14 cellular contexts compared by ENCODE assay signal in genomic region chr3:100263583-100263982, GRCh38. TPM values are rescaled to one million over a fixed set of nuclear protein-coding genes. Genes with fewer than 3 reads are reported as not detected.
DNase-seq lines count a peak whose midpoint lies in the region; ATAC-seq, FAIRE-seq and TF ChIP-seq lines count a peak whose summit lies in the region.
"Had no signal": no experiment of that assay in that cellular context is flagged by ENCODE, and none has a peak within 500 bp of the region (broad histone marks: within the 10 kb centered on the region; RNA-seq: fewer than 3 reads in every experiment).

No MANE protein-coding gene starts in this region.

- H3K4me1 Mint-ChIP-seq in CD4-positive, alpha-beta T cell (ENCODE audit: low read depth): peaks cover 60% of the 10 kb centered on the region
- peaks cover 39 to 63% (median 58%) of the 10 kb centered on the region in 4 donors for H3K4me1 Mint-ChIP-seq in naive thymus-derived CD8-positive, alpha-beta T cell
- peaks cover 44% of the 10 kb centered on the region for H3K4me1 Mint-ChIP-seq in stimulated activated memory B cell treated with anti-CD40 and anti-IgM and Interleukin-4, amounts not matched to agents 10 μg/mL and 1 μg/mL and 100 μg/mL, for 72 hours

- H3K4me1 ChIP-seq in HUES6 (ENCODE audit: control insufficient read depth, insufficient read depth, low read length): peaks cover 41% of the 10 kb centered on the region
- H3K4me1 ChIP-seq in GM12878 (ENCODE audit: control insufficient read depth, insufficient read depth, low read length): no peaks in the 10 kb centered on the region
- H3K4me1 ChIP-seq in prostate gland (replicated peaks): peaks cover 6% of the 10 kb centered on the region

- no peak for FAIRE-seq in GM12878 (lab: Jason Lieb, UNC)

- TF ChIP-seq POLR2A in GM12878 (IDR thresholded peaks at IDR 0.05; ENCODE audit: low read depth, low read length) (no peak), prostate gland (IDR thresholded peaks at IDR 0.05) (no peak)

- H3K36me3 ChIP-seq in HUES6 (ENCODE audit: control insufficient read depth, insufficient read depth, low read length) (no peaks in the 10 kb centered on the region), GM12878 (ENCODE audit: control insufficient read depth in 2 of 2, insufficient read depth in 2 of 2, low read length in 1 of 2) (no peaks in the 10 kb centered on the region), prostate gland (no peaks in the 10 kb centered on the region)

- TF ChIP-seq CTCF in CD4-positive, alpha-beta T cell (IDR thresholded peaks at IDR 0.05): no peak
- TF ChIP-seq CTCF in GM12878 (IDR thresholded peaks at IDR 0.05 in 2 of 3, conservative IDR thresholded peaks at IDR 0.05 in 1 of 3; ENCODE audit: control insufficient read depth in 2 of 3, extremely low read depth in 1 of 3, insufficient read depth in 1 of 3, low read depth in 3 of 3, low read length in 3 of 3) (no peak), prostate gland (IDR thresholded peaks at IDR 0.05) (no peak)

- H3K4me2 ChIP-seq in GM12878 (ENCODE audit: control insufficient read depth, insufficient read depth): peak overlapping the region; percentile 63; the same call in 1 of the 2 replicates

- WGBS in GM12878 (ENCODE audit: insufficient coverage, insufficient replicate concordance, low lambda C conversion rate, missing lambda C conversion rate): 100% methylated on average over 2 of the region's 2 CpGs
- 55% methylated on average over 2 of the region's 2 CpGs for WGBS in prostate gland

- no peak for ATAC-seq in CD4-positive, alpha-beta T cell (ENCODE audit: poor library complexity)
- ATAC-seq in GM12878 (no peak), GM19324 (IDR thresholded peaks at IDR 0.05; ENCODE audit: low FRiP score, unreplicated experiment) (no peak)
- no peak for ATAC-seq in naive thymus-derived CD8-positive, alpha-beta T cell
- no peak for ATAC-seq in stimulated activated memory B cell treated with anti-CD40 and anti-IgM and Interleukin-4, amounts not matched to agents 10 μg/mL and 1 μg/mL and 100 μg/mL, for 72 hours

- intact Hi-C loops in CD4-positive, alpha-beta T cell (cut with DNase I, micrococcal nuclease): loop anchor here (2.0 to 10.0 kb wide), 6 partner anchors 74 to 1741 kb away; partner anchors contain the start of genes CLDND1 (in 1 of the 2), CMSS1 (in 1 of the 2), DCBLD2 (in 1 of the 2) and LNP1 (in 1 of the 2)
- intact Hi-C loops in GM12878 (cut with micrococcal nuclease; ENCODE audit: unreplicated experiment): no loop called here
- intact Hi-C loops in prostate gland (cut with DNase I): no loop called here

- H4K20me1 ChIP-seq in GM12878 (ENCODE audit: control insufficient read depth, insufficient read depth): no peaks in the 10 kb centered on the region

- H3K9me3 ChIP-seq in CD4-positive, alpha-beta T cell (ENCODE audit: control insufficient read depth, low read length): no peaks in the 10 kb centered on the region
- H3K9me3 ChIP-seq in HUES6 (ENCODE audit: control insufficient read depth, insufficient read depth, low read depth, low read length) (no peaks in the 10 kb centered on the region), GM12878 (replicated peaks; ENCODE audit: control insufficient read depth, insufficient read depth, low read length) (no peaks in the 10 kb centered on the region), prostate gland (no peaks in the 10 kb centered on the region)

- peaks cover 40% of the 10 kb centered on the region for H3K79me2 ChIP-seq in GM12878 (ENCODE audit: control insufficient read depth, insufficient read depth, low read length)

- peak overlapping the region; percentile 81 for H3K4me3 Mint-ChIP-seq in CD4-positive, alpha-beta T cell
- peak overlapping the region in 6 of 10 donors; percentile 0 to 70 (median 41) for H3K4me3 Mint-ChIP-seq in naive thymus-derived CD8-positive, alpha-beta T cell
- no peak overlapping the region for H3K4me3 Mint-ChIP-seq in stimulated activated memory B cell treated with anti-CD40 and anti-IgM and Interleukin-4, amounts not matched to agents 10 μg/mL and 1 μg/mL and 100 μg/mL, for 72 hours

- H3K9ac ChIP-seq in HUES6 (ENCODE audit: low read length) (peak overlapping the region; percentile 72), GM12878 (ENCODE audit: control insufficient read depth, insufficient read depth, low read length) (peak overlapping the region; percentile 24; the same call in 1 of the 2 replicates)

- POLR2A ChIA-PET in CD4-positive, alpha-beta T cell (lab: Charles Lee): no interaction called here
- POLR2A ChIA-PET in GM12878 (lab: Charles Lee): no interaction called here
- POLR2A ChIA-PET in naive thymus-derived CD8-positive, alpha-beta T cell (lab: Charles Lee): no interaction called here

- RAD21 ChIA-PET in GM12878 (lab: Charles Lee; ENCODE audit: unreplicated experiment): interaction anchor here (0.7 to 1.4 kb wide), 2 partner anchors 29 to 54 kb away, joined by 3 read pairs; no protein-coding TSS in a partner anchor

- CTCF ChIA-PET in CD4-positive, alpha-beta T cell (lab: Charles Lee): no interaction called here
- CTCF ChIA-PET in GM12878 (lab: Yijun Ruan, JAX): interaction anchor here (2.6 kb wide), 1 partner anchor 9 kb away, joined by 11 read pairs; no protein-coding TSS in a partner anchor

- BruUV-seq in GM12878 (replicated peaks; lab: Mats Ljungman, UMichigan): no TSS peak

- SMC1A ChIA-PET in GM12878 (lab: Charles Lee; ENCODE audit: uncharacterized antibody, unreplicated experiment): interaction anchor here (1.0 kb wide), 2 partner anchors 419 to 433 kb away, joined by 3 read pairs; no protein-coding TSS in a partner anchor

- H3K9me3 Mint-ChIP-seq in CD4-positive, alpha-beta T cell: no peaks in the 10 kb centered on the region
- no peaks in the 10 kb centered on the region for H3K9me3 Mint-ChIP-seq in naive thymus-derived CD8-positive, alpha-beta T cell
- no peaks in the 10 kb centered on the region for H3K9me3 Mint-ChIP-seq in stimulated activated memory B cell treated with anti-CD40 and anti-IgM and Interleukin-4, amounts not matched to agents 10 μg/mL and 1 μg/mL and 100 μg/mL, for 72 hours

- H3K4me3 ChIP-seq in HUES6 (ENCODE audit: low read depth, low read length) (peak overlapping the region; percentile 94), GM12878 (0 out of 2 replicates have a peak overlapping the region, but pooled peaks have one; percentile 36), prostate gland (no peak overlapping the region)

- peak overlapping the region; percentile 57 for H3K27ac Mint-ChIP-seq in CD4-positive, alpha-beta T cell
- H3K27ac Mint-ChIP-seq in naive thymus-derived CD8-positive, alpha-beta T cell: peak overlapping the region in 7 of 10 donors; percentile 6 to 64 (median 31)
- H3K27ac Mint-ChIP-seq in stimulated activated memory B cell treated with anti-CD40 and anti-IgM and Interleukin-4, amounts not matched to agents 10 μg/mL and 1 μg/mL and 100 μg/mL, for 72 hours: no peak overlapping the region

- peaks cover 22% of the 10 kb centered on the region for H3K36me3 Mint-ChIP-seq in CD4-positive, alpha-beta T cell (ENCODE audit: low read depth)
- peaks cover 0 to 11% (median 0%) of the 10 kb centered on the region in 3 donors for H3K36me3 Mint-ChIP-seq in naive thymus-derived CD8-positive, alpha-beta T cell
- no peaks in the 10 kb centered on the region for H3K36me3 Mint-ChIP-seq in stimulated activated memory B cell treated with anti-CD40 and anti-IgM and Interleukin-4, amounts not matched to agents 10 μg/mL and 1 μg/mL and 100 μg/mL, for 72 hours

- H3K27me3 Mint-ChIP-seq in CD4-positive, alpha-beta T cell: no peaks in the 10 kb centered on the region
- H3K27me3 Mint-ChIP-seq in naive thymus-derived CD8-positive, alpha-beta T cell: no peaks in the 10 kb centered on the region
- no peaks in the 10 kb centered on the region for H3K27me3 Mint-ChIP-seq in stimulated activated memory B cell treated with anti-CD40 and anti-IgM and Interleukin-4, amounts not matched to agents 10 μg/mL and 1 μg/mL and 100 μg/mL, for 72 hours

- H2AFZ ChIP-seq in GM12878 (ENCODE audit: control insufficient read depth, low read depth, low read length): no peak overlapping the region

- no peak overlapping the region for H3K27ac ChIP-seq in CD4-positive, alpha-beta T cell (ENCODE audit: low read depth, low read length)
- H3K27ac ChIP-seq in HUES6 (ENCODE audit: low read depth, low read length) (peak overlapping the region; percentile 77), GM12878 (ENCODE audit: control insufficient read depth, insufficient read depth) (no peak overlapping the region), prostate gland (no peak overlapping the region)
- H3K27ac ChIP-seq: C4-2B had no signal

- no peak for DNase-seq in CD4-positive, alpha-beta T cell
- no peak for DNase-seq in GM12878 (ENCODE audit: low read depth, low spot score)
- no peak for DNase-seq in naive thymus-derived CD8-positive, alpha-beta T cell
- no peak for DNase-seq in prostate gland (ENCODE audit: low spot score)
- DNase-seq in effector CD8-positive, alpha-beta T cell (lab: John Stamatoyannopoulos, UW): no peak
- DNase-seq: activated CD4-positive, alpha-beta T cell treated with anti-CD3 and anti-CD28 coated beads for 48 hours; activated effector memory CD4-positive, alpha-beta T cell treated with anti-CD3 and anti-CD28 coated beads, Interleukin-2, amount 50 U/mL, for 16 hours; NCI-H1436 treated with DMSO at 0.1 percent for 48 hours; stimulated activated CD4-positive, alpha-beta T cell treated with anti-CD3 and anti-CD28 coated beads, Interleukin-4, amount 100 ng/mL, for 4 hours; stimulated activated naive CD4-positive, alpha-beta T cell treated with Interleukin-2 at 50 U/mL for 16 hours had no signal

- in situ Hi-C loops in GM12878 (cut with MboI): no loop called here

- TF ChIP-seq EP300 in GM12878 (IDR thresholded peaks at IDR 0.05; ENCODE audit: borderline replicate concordance in 1 of 2, control insufficient read depth in 1 of 2, low read depth in 2 of 2, low read length in 2 of 2): no peak

- no peak for TF ChIP-seq RAD21 in GM12878 (IDR thresholded peaks at IDR 0.05; ENCODE audit: insufficient read depth, low read depth, low read length)

- H3K27me3 ChIP-seq in CD4-positive, alpha-beta T cell (ENCODE audit: control insufficient read depth, insufficient read depth, low read length): no peaks in the 10 kb centered on the region
- no peaks in the 10 kb centered on the region for H3K27me3 ChIP-seq in HUES6 (ENCODE audit: control insufficient read depth, insufficient read depth, low read length)
- no peaks in the 10 kb centered on the region for H3K27me3 ChIP-seq in GM12878 (replicated peaks in 1 of 2; ENCODE audit: control insufficient read depth in 2 of 2, insufficient read depth in 2 of 2, low read length in 1 of 2)
- H3K27me3 ChIP-seq in prostate gland (replicated peaks; ENCODE audit: insufficient read depth): no peaks in the 10 kb centered on the region

RNA-seq across cellular contexts. Expression of gene TBC1D23, which starts 2.8 kb away (rescaled TPM):
- 10 to 100 TPM; 31.8 to 34.8 TPM for total RNA-seq in CD4-positive, alpha-beta T cell
- total RNA-seq in GM12878 (2013; cell fraction: nucleolus; rRNA removed): 62.7 and 72.1 TPM in 2 replicates
- 16.0 and 20.0 TPM in 2 replicates for total RNA-seq in GM12878 (2014; rRNA removed)
- 18.6 and 19.4 TPM in 2 replicates for total RNA-seq in GM12878 (2014; rRNA removed; fragmentation: Illumina TruSeq; extraction: Trizol)
- 17.0 and 18.1 TPM in 2 replicates for total RNA-seq in GM12878 (2021)
- 8.5 TPM for polyA plus RNA-seq in GM12878 (2011; ENCODE audit: low read depth)
- polyA plus RNA-seq in GM12878 (2011; rRNA removed): 22.8 and 36.0 TPM in 2 replicates
- 7.4 and 7.8 TPM in 2 replicates for polyA plus RNA-seq in GM12878 (2011; cell fraction: cytosol; rRNA removed)
- polyA plus RNA-seq in GM12878 (2011; cell fraction: nucleus; rRNA removed): 12.8 and 14.9 TPM in 2 replicates
- polyA plus RNA-seq in GM12878 (2012): 10.6 and 13.0 TPM in 2 replicates
- polyA plus RNA-seq in GM12878 (2014; fragmentation: Illumina TruSeq; extraction: Trizol): 12.6 and 15.5 TPM in 2 replicates
- 10 to 100 TPM; 13.5 to 16.2 TPM for polyA plus RNA-seq in GM12878 (2014; fragmentation: Nextera tagmentation; extraction: Ambion mirVana)
- polyA plus RNA-seq in GM12878 (2014; rRNA removed): 8.2 and 9.8 TPM in 2 replicates
- polyA plus RNA-seq in GM12878 (2016; fragmentation: Nextera tagmentation; extraction: Ambion mirVana): 10 to 100 TPM; 20.6 to 23.2 TPM
- 13.8 and 39.4 TPM in 2 replicates for polyA minus RNA-seq in GM12878 (2011; rRNA and poly(A)+ RNA removed)
- 5.5 and 8.2 TPM in 2 replicates for polyA minus RNA-seq in GM12878 (2011; cell fraction: cytosol; rRNA and poly(A)+ RNA removed)
- polyA minus RNA-seq in GM12878 (2011; cell fraction: nucleus; rRNA and poly(A)+ RNA removed): 12.9 and 15.3 TPM in 2 replicates
- total RNA-seq in naive thymus-derived CD8-positive, alpha-beta T cell: 10 to 100 TPM; 34.7 to 35.9 TPM
- polyA plus RNA-seq in naive thymus-derived CD8-positive, alpha-beta T cell: 10 to 100 TPM; 12.7 to 17.1 (median 16.1) TPM
- total RNA-seq in prostate gland: 10 to 100 TPM; 18.3 to 23.6 TPM

Comparison
In these comparisons a context has a peak if more than half of its experiments do, and no peak if none do; other contexts are left out.
1. H3K4me3 ChIP-seq: peak in HUES6 (single experiment) and GM12878 (single experiment); none in prostate gland (0 of 2).
2. intact Hi-C loops: an anchor here in CD4-positive, alpha-beta T cell (2.0 to 10.0 kb wide); none called in GM12878 and prostate gland.